Comparison of ENCODE assay signal across 23 cellular contexts in genomic region chr9:89699646-89700045, GRCh38.
DNase-seq lines count a peak whose midpoint lies in the region; ATAC-seq and TF ChIP-seq lines count a peak whose summit lies in the region.
"Had no signal": no experiment of that assay in that cellular context is flagged by ENCODE, and none has a peak within 500 bp of the region (broad histone marks: within the 10 kb centered on the region; RNA-seq: fewer than 3 reads in every experiment).

No MANE protein-coding gene starts in this region.

- 94% methylated on average over 11 of the region's 11 CpGs for WGBS in lower leg skin, 2 donors

- no peak for ATAC-seq in activated CD8-positive, alpha-beta T cell treated with anti-CD3 and anti-CD28 coated beads for 36 hours
- ATAC-seq in stimulated activated effector memory CD8-positive, alpha-beta T cell treated with anti-CD3 and anti-CD28 coated beads, Interleukin-12 subunit alpha, Interleukin-12 subunit beta, amount 100 ng/mL, for 72 hours = no peak
- no peak for ATAC-seq in HG03045 (IDR thresholded peaks at IDR 0.05; ENCODE audit: unreplicated experiment)
- ATAC-seq: esophagus mucosa, K562 had no signal

- DNase-seq in activated naive CD4-positive, alpha-beta T cell treated with anti-CD3 and anti-CD28 coated beads for 36 hours = no peak
- DNase-seq in activated naive CD4-positive, alpha-beta T cell treated with Interleukin-2 at 50 U/mL for 16 hours = no peak
- DNase-seq in activated CD8-positive, alpha-beta T cell treated with anti-CD3 and anti-CD28 coated beads for 36 hours = no peak
- no peak for DNase-seq in stimulated activated effector memory CD8-positive, alpha-beta T cell treated with anti-CD3 and anti-CD28 coated beads, Interleukin-12 subunit alpha, Interleukin-12 subunit beta, amount 100 ng/mL, for 72 hours (ENCODE audit: low spot score in 2 of 2)
- DNase-seq in H4 (ENCODE audit: low spot score) (no peak), lower leg skin (ENCODE audit: low spot score in 2 of 2) (no peak)
- DNase-seq: activated T-cell treated with anti-CD3 and anti-CD28 coated beads, Interleukin-2, amount 50 U/mL, for 48 hours; BE2C; dermis blood vessel endothelial cell; DMS 273 treated with DMSO at 0.1 percent for 48 hours; EL; mesenchymal stem cell; NCI-H1092 treated with DMSO at 0.1 percent for 48 hours; NCI-H187; NCI-H2171; NCI-H510A treated with DMSO at 0.1 percent for 48 hours; stimulated activated CD4-positive, alpha-beta T cell treated with anti-CD3 and anti-CD28 coated beads, Interleukin-1b, Interleukin-23, amount 100 ng/mL, for 48 hours; transverse colon had no signal

- no peak for TF ChIP-seq CTCF in activated CD8-positive, alpha-beta T cell treated with anti-CD3 and anti-CD28 coated beads for 36 hours (IDR thresholded peaks at IDR 0.05)
- TF ChIP-seq CTCF in lower leg skin (IDR thresholded peaks at IDR 0.05) = no peak

- intact Hi-C loops in activated naive CD4-positive, alpha-beta T cell treated with anti-CD3 and anti-CD28 coated beads for 36 hours (cut with micrococcal nuclease) = loop anchor here (2.0 to 5.0 kb wide), 3 partner anchors 237 to 285 kb away; no protein-coding TSS in a partner anchor
- intact Hi-C loops in activated CD8-positive, alpha-beta T cell treated with anti-CD3 and anti-CD28 coated beads for 36 hours (cut with micrococcal nuclease) = loop anchor here (5.0 to 10.0 kb wide), 2 partner anchors 43 to 95 kb away; partner anchors contain the start of gene GADD45G
- intact Hi-C loops in dendritic cell treated with granulocyte-macrophage colony-stimulating factor and Interleukin-4, amounts not matched to agents 40 ng/mL and 50 ng/mL, for 4 days (cut with micrococcal nuclease) = loop anchor here (5.0 kb wide), 1 partner anchor 37 kb away; no protein-coding TSS in a partner anchor
- intact Hi-C loops in lower leg skin (cut with DNase I; ENCODE audit: low total_unique reads) = no loop called here

- H3K27ac Mint-ChIP-seq in activated naive CD4-positive, alpha-beta T cell treated with anti-CD3 and anti-CD28 coated beads for 36 hours = peak overlapping the region; percentile 1
- peak overlapping the region; percentile 40 for H3K27ac Mint-ChIP-seq in activated CD8-positive, alpha-beta T cell treated with anti-CD3 and anti-CD28 coated beads for 36 hours
- H3K27ac Mint-ChIP-seq in dendritic cell treated with granulocyte-macrophage colony-stimulating factor and Interleukin-4, amounts not matched to agents 40 ng/mL and 50 ng/mL, for 4 days = peak overlapping the region; percentile 21
- H3K27ac Mint-ChIP-seq in stimulated activated effector memory CD8-positive, alpha-beta T cell treated with anti-CD3 and anti-CD28 coated beads, Interleukin-12 subunit alpha, Interleukin-12 subunit beta, amount 100 ng/mL, for 72 hours = peak overlapping the region; percentile 84

- POLR2A ChIA-PET in activated CD8-positive, alpha-beta T cell treated with anti-CD3 and anti-CD28 coated beads for 36 hours (lab: Charles Lee) = interaction anchor here (1.4 to 1.8 kb wide), 3 partner anchors 8 to 93 kb away, joined by 4 to 6 read pairs (median 4); no protein-coding TSS in a partner anchor

- no peak overlapping the region for H3K4me3 Mint-ChIP-seq in activated naive CD4-positive, alpha-beta T cell treated with anti-CD3 and anti-CD28 coated beads for 36 hours
- no peak overlapping the region for H3K4me3 Mint-ChIP-seq in activated CD8-positive, alpha-beta T cell treated with anti-CD3 and anti-CD28 coated beads for 36 hours
- H3K4me3 Mint-ChIP-seq in dendritic cell treated with granulocyte-macrophage colony-stimulating factor and Interleukin-4, amounts not matched to agents 40 ng/mL and 50 ng/mL, for 4 days = no peak overlapping the region
- H3K4me3 Mint-ChIP-seq in stimulated activated effector memory CD8-positive, alpha-beta T cell treated with anti-CD3 and anti-CD28 coated beads, Interleukin-12 subunit alpha, Interleukin-12 subunit beta, amount 100 ng/mL, for 72 hours = no peak overlapping the region

- H3K9me3 Mint-ChIP-seq in activated naive CD4-positive, alpha-beta T cell treated with anti-CD3 and anti-CD28 coated beads for 36 hours = no peaks in the 10 kb centered on the region
- no peaks in the 10 kb centered on the region for H3K9me3 Mint-ChIP-seq in activated CD8-positive, alpha-beta T cell treated with anti-CD3 and anti-CD28 coated beads for 36 hours
- no peaks in the 10 kb centered on the region for H3K9me3 Mint-ChIP-seq in dendritic cell treated with granulocyte-macrophage colony-stimulating factor and Interleukin-4, amounts not matched to agents 40 ng/mL and 50 ng/mL, for 4 days
- H3K9me3 Mint-ChIP-seq in stimulated activated effector memory CD8-positive, alpha-beta T cell treated with anti-CD3 and anti-CD28 coated beads, Interleukin-12 subunit alpha, Interleukin-12 subunit beta, amount 100 ng/mL, for 72 hours = no peaks in the 10 kb centered on the region

- H3K36me3 Mint-ChIP-seq in activated naive CD4-positive, alpha-beta T cell treated with anti-CD3 and anti-CD28 coated beads for 36 hours (ENCODE audit: low read depth) = no peaks in the 10 kb centered on the region
- H3K36me3 Mint-ChIP-seq in activated CD8-positive, alpha-beta T cell treated with anti-CD3 and anti-CD28 coated beads for 36 hours (ENCODE audit: low read depth) = no peaks in the 10 kb centered on the region
- H3K36me3 Mint-ChIP-seq in dendritic cell treated with granulocyte-macrophage colony-stimulating factor and Interleukin-4, amounts not matched to agents 40 ng/mL and 50 ng/mL, for 4 days (ENCODE audit: low read depth) = no peaks in the 10 kb centered on the region
- H3K36me3 Mint-ChIP-seq in stimulated activated effector memory CD8-positive, alpha-beta T cell treated with anti-CD3 and anti-CD28 coated beads, Interleukin-12 subunit alpha, Interleukin-12 subunit beta, amount 100 ng/mL, for 72 hours = peaks cover 5% of the 10 kb centered on the region

- H3K27me3 Mint-ChIP-seq in activated naive CD4-positive, alpha-beta T cell treated with anti-CD3 and anti-CD28 coated beads for 36 hours (ENCODE audit: low read depth) = no peaks in the 10 kb centered on the region
- H3K27me3 Mint-ChIP-seq in activated CD8-positive, alpha-beta T cell treated with anti-CD3 and anti-CD28 coated beads for 36 hours = peaks cover under 1% of the 10 kb centered on the region
- H3K27me3 Mint-ChIP-seq in dendritic cell treated with granulocyte-macrophage colony-stimulating factor and Interleukin-4, amounts not matched to agents 40 ng/mL and 50 ng/mL, for 4 days = peaks cover 20% of the 10 kb centered on the region

- H3K4me3 ChIP-seq in lower leg skin (ENCODE audit: low read depth, poor library complexity, severe bottlenecking) = no peak overlapping the region
- H3K4me3 ChIP-seq: K562, right atrium auricular region, transverse colon had no signal

- no peak for TF ChIP-seq POLR2A in lower leg skin (IDR thresholded peaks at IDR 0.05)

- H3K4me1 Mint-ChIP-seq in activated naive CD4-positive, alpha-beta T cell treated with anti-CD3 and anti-CD28 coated beads for 36 hours (ENCODE audit: low read depth) = peaks cover 24% of the 10 kb centered on the region
- peaks cover 37% of the 10 kb centered on the region for H3K4me1 Mint-ChIP-seq in activated CD8-positive, alpha-beta T cell treated with anti-CD3 and anti-CD28 coated beads for 36 hours (ENCODE audit: low read depth)
- H3K4me1 Mint-ChIP-seq in dendritic cell treated with granulocyte-macrophage colony-stimulating factor and Interleukin-4, amounts not matched to agents 40 ng/mL and 50 ng/mL, for 4 days (ENCODE audit: low read depth) = peaks cover 36% of the 10 kb centered on the region
- peaks cover 35% of the 10 kb centered on the region for H3K4me1 Mint-ChIP-seq in stimulated activated effector memory CD8-positive, alpha-beta T cell treated with anti-CD3 and anti-CD28 coated beads, Interleukin-12 subunit alpha, Interleukin-12 subunit beta, amount 100 ng/mL, for 72 hours

- CTCF ChIA-PET in activated naive CD4-positive, alpha-beta T cell treated with anti-CD3 and anti-CD28 coated beads for 36 hours (lab: Charles Lee) = interaction anchor here (0.8 to 1.5 kb wide), 2 partner anchors 8 to 102 kb away, joined by 3 to 4 read pairs; no protein-coding TSS in a partner anchor
- CTCF ChIA-PET in activated CD8-positive, alpha-beta T cell treated with anti-CD3 and anti-CD28 coated beads for 36 hours (lab: Charles Lee) = no interaction called here

Comparison
In these comparisons a context has a peak if more than half of its experiments do, and no peak if none do; other contexts are left out.
1. H3K27ac Mint-ChIP-seq: peak in every context shown above with its lines; median percentile 84 in stimulated activated effector memory CD8-positive, alpha-beta T cell treated with anti-CD3 and anti-CD28 coated beads, Interleukin-12 subunit alpha, Interleukin-12 subunit beta, amount 100 ng/mL, for 72 hours; 40 in activated CD8-positive, alpha-beta T cell treated with anti-CD3 and anti-CD28 coated beads for 36 hours; 21 in dendritic cell treated with granulocyte-macrophage colony-stimulating factor and Interleukin-4, amounts not matched to agents 40 ng/mL and 50 ng/mL, for 4 days; 1 in activated naive CD4-positive, alpha-beta T cell treated with anti-CD3 and anti-CD28 coated beads for 36 hours.